ENCODE assay signal across 1 cellular context in the genomic region with DNA sequence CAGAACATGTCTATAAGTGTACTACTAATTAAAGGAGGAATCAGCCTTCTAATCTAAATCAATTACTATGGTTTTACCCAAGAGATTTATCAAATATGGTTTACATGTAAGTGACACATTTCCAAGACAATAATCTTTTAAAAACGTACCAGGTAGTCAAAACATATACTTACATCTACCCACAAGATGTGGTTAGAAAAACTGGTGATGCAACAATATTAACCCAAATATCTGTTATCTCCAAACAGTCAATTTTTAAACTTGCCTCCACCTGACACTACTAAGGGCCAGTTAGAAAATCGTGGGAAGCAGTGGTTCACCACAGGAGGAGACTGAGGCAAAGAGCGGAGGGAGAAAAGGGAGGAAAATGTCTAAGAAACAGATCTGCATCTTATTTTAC.
TF ChIP-seq lines count a peak whose summit lies in the region.

No MANE protein-coding gene starts in this region.

TF ChIP-seq in HepG2, 621 proteins besides CTCF, POLR2A, EP300 and RAD21 (continued from another document):
- TF ChIP-seq ZBTB20 (CRISPR knock-in tag; IDR thresholded peaks at IDR 0.05; ENCODE audit: borderline replicate concordance, low read depth) (no peak), ATF7 (IDR thresholded peaks at IDR 0.05) (0 out of 2 replicates have a peak, but pooled peaks have one; percentile 3), ATF7 (CRISPR knock-in tag; IDR thresholded peaks at IDR 0.05) (no peak)
